Comparison of ENCODE assay signal across 8 cellular contexts in genomic region chr20:38893485-38894090, GRCh38. TPM values are rescaled to one million over a fixed set of nuclear protein-coding genes. Genes with fewer than 3 reads are reported as not detected.
DNase-seq lines count a peak whose midpoint lies in the region; ATAC-seq, FAIRE-seq and TF ChIP-seq lines count a peak whose summit lies in the region.

No MANE protein-coding gene starts in this region.

- TF ChIP-seq CTCF in right lobe of liver (IDR thresholded peaks at IDR 0.05): peak; percentile 72 to 94 (median 90)

- peaks cover 0 to 3% (median 0%) of the 10 kb centered on the region in 4 donors for H3K4me1 ChIP-seq in right lobe of liver

- ATAC-seq in HG03039 (IDR thresholded peaks at IDR 0.05; ENCODE audit: unreplicated experiment): peak; percentile 48
- ATAC-seq in right lobe of liver: peak; percentile 89 to 95 (median 94)
- no peak for ATAC-seq in GM18873 (IDR thresholded peaks at IDR 0.05; ENCODE audit: low FRiP score, unreplicated experiment)

- DNase-seq in GM12892 (ENCODE audit: insufficient read length): peak; percentile 86
- peak; percentile 44 for DNase-seq in NCI-H460 (ENCODE audit: extremely low read depth, low read depth)
- DNase-seq in activated CD4-positive, alpha-beta T cell treated with anti-CD3 and anti-CD28 coated beads, Interleukin-2, amount 50 U/mL, for 1 hour: peak; percentile 83
- peak; percentile 72 to 77 (median 73) for DNase-seq in right lobe of liver
- peak; percentile 68 for DNase-seq in stimulated activated CD8-positive, alpha-beta memory T cell treated with anti-CD3 and anti-CD28 coated beads, Interleukin-15, amount 100 ng/mL, for 24 hours (ENCODE audit: low read depth)

- WGBS in right lobe of liver (ENCODE audit: insufficient coverage, low coverage, low lambda C conversion rate, missing lambda C conversion rate): 21% methylated on average over 13 of the region's 26 CpGs

- FAIRE-seq in GM12892 (lab: Jason Lieb, UNC): peak; percentile 82

- H3K27ac ChIP-seq in cingulate gyrus (ENCODE audit: low read depth, low read length) (peak overlapping the region; percentile 91), right lobe of liver (no peak overlapping the region)

- no peak overlapping the region for H3K4me3 ChIP-seq in right lobe of liver

- TF ChIP-seq POLR2A in GM12892 (IDR thresholded peaks at IDR 0.05; ENCODE audit: low read depth, low read length): no peak
- TF ChIP-seq POLR2A in right lobe of liver (IDR thresholded peaks at IDR 0.05): no peak

- H3K27me3 ChIP-seq in right lobe of liver: no peaks in the 10 kb centered on the region

- H3K9me3 ChIP-seq in right lobe of liver: no peaks in the 10 kb centered on the region

- H3K36me3 ChIP-seq in right lobe of liver: no peaks in the 10 kb centered on the region

- intact Hi-C loops in right lobe of liver (cut with DNase I): loop anchor here in 1 of 2 donors (10.0 kb wide), 1 partner anchor 239 kb away; no protein-coding TSS in a partner anchor

RNA-seq across cellular contexts. Expression of gene FAM83D, which starts 32.6 kb away (rescaled TPM):
- 7.3 TPM for polyA plus RNA-seq in GM12892 (2012; ENCODE audit: missing spikeins)
- total RNA-seq in NCI-H460 (2014; rRNA removed; shearing (Covaris generic)): 28.6 and 29.1 TPM in 2 replicates
- 70.7 and 99.6 TPM in 2 replicates for polyA plus RNA-seq in NCI-H460 (2014; cell fraction: nucleus; rRNA removed)
- total RNA-seq in right lobe of liver: 1 to 10 TPM in 4 of 6 experiments, under 1 TPM in 2; 0.83 to 3.3 (median 1.7) TPM
